23 cellular contexts compared by ENCODE assay signal in the genomic region with DNA sequence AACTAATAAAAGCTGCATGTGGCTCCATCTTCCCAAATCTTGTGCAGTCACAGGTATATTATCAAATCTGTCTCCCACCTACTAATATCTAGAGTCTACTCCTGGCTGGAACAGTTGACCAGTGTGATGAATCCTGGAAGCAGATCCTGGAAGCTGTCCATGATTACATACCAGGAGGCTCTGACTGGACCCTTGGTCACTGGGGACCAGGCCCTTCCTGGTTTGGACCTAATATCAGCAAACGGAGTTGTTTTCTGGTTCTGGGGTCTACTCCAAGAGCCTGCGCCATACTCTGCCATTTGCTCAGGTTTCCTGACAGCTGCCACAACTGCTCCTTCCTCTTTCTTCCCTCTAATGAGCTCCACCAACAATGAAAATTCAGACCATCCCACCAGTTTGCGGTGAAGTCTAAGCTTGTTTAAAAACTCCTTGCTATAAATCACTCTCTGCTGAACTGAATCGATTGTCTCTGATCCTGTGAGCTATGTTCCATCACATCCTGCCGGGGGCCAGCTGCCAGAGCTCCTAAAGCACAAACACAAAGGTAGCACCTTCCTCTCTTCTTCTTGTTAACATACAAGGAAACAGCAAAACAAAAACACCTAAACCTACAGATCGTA.
DNase-seq lines count a peak whose midpoint lies in the region; ATAC-seq, FAIRE-seq and TF ChIP-seq lines count a peak whose summit lies in the region.
"Had no signal": no experiment of that assay in that cellular context is flagged by ENCODE, and none has a peak within 500 bp of the region (broad histone marks: within the 10 kb centered on the region; RNA-seq: fewer than 3 reads in every experiment).

No MANE protein-coding gene starts in this region.

- H3K27ac Mint-ChIP-seq in astrocyte (ENCODE audit: unreplicated experiment), result no peak overlapping the region
- peak overlapping the region; percentile 30 for H3K27ac Mint-ChIP-seq in nephron progenitor cell
- H3K27ac Mint-ChIP-seq: activated naive CD4-positive, alpha-beta T cell treated with anti-CD3 and anti-CD28 coated beads, Interleukin-2, amount 50 U/mL, for 24 hours; CD4-positive, alpha-beta memory T cell; stimulated activated naive B cell treated with anti-CD40 and anti-IgM and Interleukin-4, amounts not matched to agents 10 μg/mL and 1 μg/mL and 100 μg/mL, for 72 hours; T-cell had no signal

- no peak overlapping the region for H2AFZ ChIP-seq in astrocyte (ENCODE audit: low read depth, low read length)

- peaks cover 37% of the 10 kb centered on the region for H3K4me1 ChIP-seq in astrocyte (ENCODE audit: insufficient read depth, low read length)
- H3K4me1 ChIP-seq: lower lobe of right lung, prostate gland, testis had no signal

- no peak overlapping the region for H3K9ac ChIP-seq in astrocyte (ENCODE audit: low read length)
- H3K9ac ChIP-seq: KMS-11 had no signal

- H3K79me2 ChIP-seq in astrocyte (ENCODE audit: insufficient read depth, low read length), result no peaks in the 10 kb centered on the region

- no peak overlapping the region for H3K4me3 Mint-ChIP-seq in astrocyte (ENCODE audit: unreplicated experiment)
- no peak overlapping the region for H3K4me3 Mint-ChIP-seq in nephron progenitor cell
- H3K4me3 Mint-ChIP-seq: activated naive CD4-positive, alpha-beta T cell treated with anti-CD3 and anti-CD28 coated beads, Interleukin-2, amount 50 U/mL, for 24 hours; CD4-positive, alpha-beta memory T cell; stimulated activated naive B cell treated with anti-CD40 and anti-IgM and Interleukin-4, amounts not matched to agents 10 μg/mL and 1 μg/mL and 100 μg/mL, for 72 hours; T-cell had no signal

- no peaks in the 10 kb centered on the region for H3K9me3 Mint-ChIP-seq in astrocyte (ENCODE audit: unreplicated experiment)
- no peaks in the 10 kb centered on the region for H3K9me3 Mint-ChIP-seq in nephron progenitor cell
- H3K9me3 Mint-ChIP-seq: activated naive CD4-positive, alpha-beta T cell treated with anti-CD3 and anti-CD28 coated beads, Interleukin-2, amount 50 U/mL, for 24 hours; stimulated activated naive B cell treated with anti-CD40 and anti-IgM and Interleukin-4, amounts not matched to agents 10 μg/mL and 1 μg/mL and 100 μg/mL, for 72 hours; T-cell had no signal

- DNase-seq in GDM1 (lab: John Stamatoyannopoulos, UW) (peak; percentile 20), M059J (ENCODE audit: low read depth) (peak; percentile 31), astrocyte (ENCODE audit: low read depth) (no peak), nephron progenitor cell (no peak)
- no peak for DNase-seq in activated CD4-positive, alpha-beta T cell treated with anti-CD3 and anti-CD28 coated beads for 1 hour
- no peak for DNase-seq in effector CD4-positive, alpha-beta T cell
- DNase-seq: activated CD4-positive, alpha-beta T cell treated with anti-CD3 and anti-CD28 coated beads for 4 hours; anterior cingulate cortex; CD4-positive, alpha-beta memory T cell; central memory CD4-positive, alpha-beta T cell; DMS153; lower lobe of right lung; NCI-H1417; NCI-H510A; stimulated activated naive B cell treated with anti-CD40 and anti-IgM and Interleukin-4, amounts not matched to agents 10 μg/mL and 1 μg/mL and 100 μg/mL, for 72 hours; T-cell; testis had no signal

- TF ChIP-seq CTCF in astrocyte (IDR thresholded peaks at IDR 0.05; ENCODE audit: insufficient read depth, low read depth, low read length), result no peak
- no peak for TF ChIP-seq CTCF in nephron progenitor cell (IDR thresholded peaks at IDR 0.05)

- no peaks in the 10 kb centered on the region for H3K27me3 ChIP-seq in astrocyte (ENCODE audit: insufficient read depth, low read length)
- H3K27me3 ChIP-seq: testis had no signal

- no peaks in the 10 kb centered on the region for H3K36me3 ChIP-seq in astrocyte (ENCODE audit: insufficient read depth, low read length)
- H3K36me3 ChIP-seq: lower lobe of right lung, prostate gland had no signal

- no peaks in the 10 kb centered on the region for H3K36me3 Mint-ChIP-seq in astrocyte (ENCODE audit: low read depth, unreplicated experiment)
- H3K36me3 Mint-ChIP-seq in nephron progenitor cell (ENCODE audit: low read depth), result no peaks in the 10 kb centered on the region
- H3K36me3 Mint-ChIP-seq: activated naive CD4-positive, alpha-beta T cell treated with anti-CD3 and anti-CD28 coated beads, Interleukin-2, amount 50 U/mL, for 24 hours; CD4-positive, alpha-beta memory T cell; stimulated activated naive B cell treated with anti-CD40 and anti-IgM and Interleukin-4, amounts not matched to agents 10 μg/mL and 1 μg/mL and 100 μg/mL, for 72 hours; T-cell had no signal

- FAIRE-seq in astrocyte (lab: Jason Lieb, UNC), result peak; percentile 41
- FAIRE-seq: GM12891, islet of Langerhans had no signal

- H3K27ac ChIP-seq in astrocyte (ENCODE audit: low read depth, low read length), result no peak overlapping the region
- H3K27ac ChIP-seq: KMS-11, lower lobe of right lung, prostate gland, testis had no signal

- H3K4me2 ChIP-seq in astrocyte (ENCODE audit: low read length), result peak overlapping the region; percentile 6
- H3K4me2 ChIP-seq: KMS-11 had no signal

- peaks cover 39% of the 10 kb centered on the region for H3K4me1 Mint-ChIP-seq in astrocyte (ENCODE audit: low read depth, unreplicated experiment)
- H3K4me1 Mint-ChIP-seq in nephron progenitor cell, result peaks cover 66% of the 10 kb centered on the region
- H3K4me1 Mint-ChIP-seq: activated naive CD4-positive, alpha-beta T cell treated with anti-CD3 and anti-CD28 coated beads, Interleukin-2, amount 50 U/mL, for 24 hours; CD4-positive, alpha-beta memory T cell; stimulated activated naive B cell treated with anti-CD40 and anti-IgM and Interleukin-4, amounts not matched to agents 10 μg/mL and 1 μg/mL and 100 μg/mL, for 72 hours; T-cell had no signal

- no peak for ATAC-seq in HG02973 (IDR thresholded peaks at IDR 0.05; ENCODE audit: unreplicated experiment)
- ATAC-seq: lower lobe of right lung; stimulated activated naive B cell treated with anti-CD40 and anti-IgM and Interleukin-4, amounts not matched to agents 10 μg/mL and 1 μg/mL and 100 μg/mL, for 72 hours; T-cell had no signal

- H3K9me3 ChIP-seq in astrocyte (ENCODE audit: insufficient read depth, low read depth, low read length), result no peaks in the 10 kb centered on the region
- H3K9me3 ChIP-seq: lower lobe of right lung, prostate gland, testis had no signal

- H3K4me3 ChIP-seq in astrocyte (ENCODE audit: insufficient read depth, low read depth, low read length), result no peak overlapping the region
- H3K4me3 ChIP-seq: lower lobe of right lung, prostate gland, testis had no signal

- no peaks in the 10 kb centered on the region for H3K27me3 Mint-ChIP-seq in astrocyte (ENCODE audit: low read depth, unreplicated experiment)
- peaks cover 8% of the 10 kb centered on the region for H3K27me3 Mint-ChIP-seq in nephron progenitor cell (ENCODE audit: low read depth, poor library complexity)

- H4K20me1 ChIP-seq in astrocyte (ENCODE audit: insufficient read depth, low read length), result no peaks in the 10 kb centered on the region

Comparison
In these comparisons a context has a peak if more than half of its experiments do, and no peak if none do; other contexts are left out.
1. DNase-seq: peak in GDM1 (single experiment) and M059J (single experiment); none in astrocyte (single experiment), nephron progenitor cell (single experiment), activated CD4-positive, alpha-beta T cell treated with anti-CD3 and anti-CD28 coated beads for 1 hour (single experiment) and effector CD4-positive, alpha-beta T cell (single experiment).